14 cellular contexts compared by ENCODE assay signal in genomic region chr6:15409301-15410125, GRCh38.
A peak's percentile ranks its signal among the peaks of the same experiment; 100 is the strongest.
DNase-seq lines count a peak whose midpoint lies in the region; ATAC-seq and TF ChIP-seq lines count a peak whose summit lies in the region.
"Had no signal": no experiment of that assay in that cellular context is flagged by ENCODE, and none has a peak within 500 bp of the region (broad histone marks: within the 10 kb centered on the region; RNA-seq: fewer than 3 reads in every experiment).

No MANE protein-coding gene starts in this region.

- no peak for TF ChIP-seq CTCF in natural killer cell (IDR thresholded peaks at IDR 0.05)
- TF ChIP-seq CTCF in Loucy (conservative IDR thresholded peaks at IDR 0.05; ENCODE audit: low read length) = no peak

- peaks cover 7% of the 10 kb centered on the region for H3K36me3 Mint-ChIP-seq in natural killer cell treated with Interleukin-12 subunit alpha and Interleukin-12 subunit beta and Interleukin-15 and Interleukin-18, amount 100 ng/mL, for 72 hours
- H3K36me3 Mint-ChIP-seq in natural killer cell = no peaks in the 10 kb centered on the region
- peaks cover 44% of the 10 kb centered on the region for H3K36me3 Mint-ChIP-seq in activated naive CD8-positive, alpha-beta T cell treated with anti-CD3 and anti-CD28 coated beads, Interleukin-2, amount 10 ng/mL, durations not matched to agents 7 days and 5 days

- no peaks in the 10 kb centered on the region for H3K27me3 ChIP-seq in Loucy (ENCODE audit: insufficient read depth, low read length, poor library complexity, severe bottlenecking)

- peak overlapping the region; percentile 53 for H3K4me3 ChIP-seq in Loucy (ENCODE audit: low read length, poor library complexity, severe bottlenecking)
- H3K4me3 ChIP-seq: thoracic aorta had no signal

- H3K9me3 ChIP-seq in Loucy (ENCODE audit: insufficient read depth, low read depth, low read length) = no peaks in the 10 kb centered on the region
- H3K9me3 ChIP-seq: thoracic aorta had no signal

- H3K4me3 Mint-ChIP-seq in natural killer cell treated with Interleukin-12 subunit alpha and Interleukin-12 subunit beta and Interleukin-15 and Interleukin-18, amount 100 ng/mL, for 72 hours = peak overlapping the region; percentile 65
- H3K4me3 Mint-ChIP-seq in natural killer cell = no peak overlapping the region
- peak overlapping the region; percentile 81 for H3K4me3 Mint-ChIP-seq in activated naive CD8-positive, alpha-beta T cell treated with anti-CD3 and anti-CD28 coated beads, Interleukin-2, amount 10 ng/mL, durations not matched to agents 7 days and 5 days
- H3K4me3 Mint-ChIP-seq: CD14-positive monocyte had no signal

- H3K4me1 ChIP-seq in Loucy (ENCODE audit: insufficient read depth, low read length, poor library complexity, severe bottlenecking) = peaks cover 95% of the 10 kb centered on the region

- intact Hi-C loops in natural killer cell (cut with micrococcal nuclease) = no loop called here

- peaks cover 77% of the 10 kb centered on the region for H4K20me1 ChIP-seq in Loucy (ENCODE audit: insufficient read depth, low read length, poor library complexity, severe bottlenecking)

- H3K36me3 ChIP-seq in Loucy (ENCODE audit: insufficient read depth, low read length) = peaks cover 33% of the 10 kb centered on the region
- H3K36me3 ChIP-seq: thoracic aorta had no signal

- H3K9me3 Mint-ChIP-seq in natural killer cell treated with Interleukin-12 subunit alpha and Interleukin-12 subunit beta and Interleukin-15 and Interleukin-18, amount 100 ng/mL, for 72 hours = no peaks in the 10 kb centered on the region
- no peaks in the 10 kb centered on the region for H3K9me3 Mint-ChIP-seq in natural killer cell
- H3K9me3 Mint-ChIP-seq in activated naive CD8-positive, alpha-beta T cell treated with anti-CD3 and anti-CD28 coated beads, Interleukin-2, amount 10 ng/mL, durations not matched to agents 7 days and 5 days = no peaks in the 10 kb centered on the region
- H3K9me3 Mint-ChIP-seq: CD14-positive monocyte had no signal

- H3K9ac ChIP-seq in Loucy (ENCODE audit: low read depth, low read length, poor library complexity, severe bottlenecking) = peak overlapping the region; percentile 64

- no peaks in the 10 kb centered on the region for H3K27me3 Mint-ChIP-seq in natural killer cell treated with Interleukin-12 subunit alpha and Interleukin-12 subunit beta and Interleukin-15 and Interleukin-18, amount 100 ng/mL, for 72 hours
- no peaks in the 10 kb centered on the region for H3K27me3 Mint-ChIP-seq in natural killer cell (ENCODE audit: low read depth in 2 of 2)
- H3K27me3 Mint-ChIP-seq in activated naive CD8-positive, alpha-beta T cell treated with anti-CD3 and anti-CD28 coated beads, Interleukin-2, amount 10 ng/mL, durations not matched to agents 7 days and 5 days = no peaks in the 10 kb centered on the region

- peak overlapping the region; percentile 73 for H3K4me2 ChIP-seq in Loucy (ENCODE audit: low read depth, low read length, poor library complexity, severe bottlenecking)

- peak overlapping the region; percentile 18 to 88 for H3K27ac Mint-ChIP-seq in natural killer cell treated with Interleukin-12 subunit alpha and Interleukin-12 subunit beta and Interleukin-15 and Interleukin-18, amount 100 ng/mL, for 72 hours
- H3K27ac Mint-ChIP-seq in natural killer cell = peak overlapping the region in 1 of 2 donors; percentile 72
- peak overlapping the region; percentile 93 for H3K27ac Mint-ChIP-seq in activated naive CD8-positive, alpha-beta T cell treated with anti-CD3 and anti-CD28 coated beads, Interleukin-2, amount 10 ng/mL, durations not matched to agents 7 days and 5 days

- H2AFZ ChIP-seq in Loucy (ENCODE audit: low read length) = no peak overlapping the region

- DNase-seq in natural killer cell treated with Interleukin-12 subunit alpha and Interleukin-12 subunit beta and Interleukin-15 and Interleukin-18, amount 100 ng/mL, for 72 hours (ENCODE audit: low spot score) = no peak
- no peak for DNase-seq in natural killer cell
- DNase-seq in activated naive CD8-positive, alpha-beta T cell treated with anti-CD3 and anti-CD28 coated beads, Interleukin-2, amount 10 ng/mL, durations not matched to agents 7 days and 5 days = no peak
- no peak for DNase-seq in 8988T
- DNase-seq in GDM1 (lab: John Stamatoyannopoulos, UW) = no peak
- DNase-seq: activated CD4-positive, alpha-beta T cell treated with anti-CD3 and anti-CD28 coated beads for 1 hour; activated gamma-delta T cell treated with Interleukin-2 at 50 U/mL for 16 hours; GF-D8; NCI-H2171 had no signal

- POLR2A ChIA-PET in activated naive CD8-positive, alpha-beta T cell treated with anti-CD3 and anti-CD28 coated beads, Interleukin-2, amount 10 ng/mL, durations not matched to agents 7 days and 5 days (lab: Charles Lee) = interaction anchor here (0.6 kb wide), 1 partner anchor 136 kb away, joined by 5 read pairs; no protein-coding TSS in a partner anchor

- H3K9me2 ChIP-seq in Loucy (replicated peaks; ENCODE audit: low read depth, low read length) = no peaks in the 10 kb centered on the region

- peaks cover 70 to 78% of the 10 kb centered on the region in 2 donors for H3K4me1 Mint-ChIP-seq in natural killer cell treated with Interleukin-12 subunit alpha and Interleukin-12 subunit beta and Interleukin-15 and Interleukin-18, amount 100 ng/mL, for 72 hours (ENCODE audit: low read depth in 2 of 2)
- peaks cover 86 to 92% of the 10 kb centered on the region in 2 donors for H3K4me1 Mint-ChIP-seq in natural killer cell
- peaks cover 74% of the 10 kb centered on the region for H3K4me1 Mint-ChIP-seq in activated naive CD8-positive, alpha-beta T cell treated with anti-CD3 and anti-CD28 coated beads, Interleukin-2, amount 10 ng/mL, durations not matched to agents 7 days and 5 days

- peak in 1 of 2 donors; percentile 57 for ATAC-seq in natural killer cell treated with Interleukin-12 subunit alpha and Interleukin-12 subunit beta and Interleukin-15 and Interleukin-18, amount 100 ng/mL, for 72 hours
- no peak for ATAC-seq in natural killer cell
- no peak for ATAC-seq in activated naive CD8-positive, alpha-beta T cell treated with anti-CD3 and anti-CD28 coated beads, Interleukin-2, amount 10 ng/mL, durations not matched to agents 7 days and 5 days (ENCODE audit: low read depth)
- no peak for ATAC-seq in HG02763 (IDR thresholded peaks at IDR 0.05; ENCODE audit: unreplicated experiment)
- ATAC-seq: left lobe of liver had no signal

- peaks cover 12% of the 10 kb centered on the region; the same call in 1 of the 2 replicates for H3F3A ChIP-seq in Loucy (ENCODE audit: low read depth)

- peaks cover 96% of the 10 kb centered on the region for H3K79me2 ChIP-seq in Loucy (ENCODE audit: insufficient read depth, low read length)
